1 cellular context compared by ENCODE assay signal in genomic region chr19:54159352-54160181, GRCh38.
A peak's percentile ranks its signal among the peaks of the same experiment; 100 is the strongest.
TF ChIP-seq lines count a peak whose summit lies in the region.

Gene LENG1 (minus strand): TSS chr19:54159721. CDS start chr19:54159695, 26 bp downstream.

TF ChIP-seq in HepG2, 621 proteins besides CTCF, POLR2A, EP300 and RAD21 (continued from another document and continues in another):
- no peak for TF ChIP-seq PBX3 (CRISPR knock-in tag; IDR thresholded peaks at IDR 0.05; ENCODE audit: borderline replicate concordance)
- no peak for TF ChIP-seq ZNF12 (CRISPR knock-in tag; IDR thresholded peaks at IDR 0.05)
- no peak; the same call in 1 of the 2 replicates for TF ChIP-seq ZNF335 (CRISPR knock-in tag; IDR thresholded peaks at IDR 0.05)
- TF ChIP-seq ZNF547 (CRISPR knock-in tag; IDR thresholded peaks at IDR 0.05), result peak; percentile 26; the same call in 1 of the 2 replicates
- no peak; the same call in 1 of the 2 replicates for TF ChIP-seq ZSCAN31 (CRISPR knock-in tag; IDR thresholded peaks at IDR 0.05; ENCODE audit: low read depth)
- TF ChIP-seq, protein P1, sequence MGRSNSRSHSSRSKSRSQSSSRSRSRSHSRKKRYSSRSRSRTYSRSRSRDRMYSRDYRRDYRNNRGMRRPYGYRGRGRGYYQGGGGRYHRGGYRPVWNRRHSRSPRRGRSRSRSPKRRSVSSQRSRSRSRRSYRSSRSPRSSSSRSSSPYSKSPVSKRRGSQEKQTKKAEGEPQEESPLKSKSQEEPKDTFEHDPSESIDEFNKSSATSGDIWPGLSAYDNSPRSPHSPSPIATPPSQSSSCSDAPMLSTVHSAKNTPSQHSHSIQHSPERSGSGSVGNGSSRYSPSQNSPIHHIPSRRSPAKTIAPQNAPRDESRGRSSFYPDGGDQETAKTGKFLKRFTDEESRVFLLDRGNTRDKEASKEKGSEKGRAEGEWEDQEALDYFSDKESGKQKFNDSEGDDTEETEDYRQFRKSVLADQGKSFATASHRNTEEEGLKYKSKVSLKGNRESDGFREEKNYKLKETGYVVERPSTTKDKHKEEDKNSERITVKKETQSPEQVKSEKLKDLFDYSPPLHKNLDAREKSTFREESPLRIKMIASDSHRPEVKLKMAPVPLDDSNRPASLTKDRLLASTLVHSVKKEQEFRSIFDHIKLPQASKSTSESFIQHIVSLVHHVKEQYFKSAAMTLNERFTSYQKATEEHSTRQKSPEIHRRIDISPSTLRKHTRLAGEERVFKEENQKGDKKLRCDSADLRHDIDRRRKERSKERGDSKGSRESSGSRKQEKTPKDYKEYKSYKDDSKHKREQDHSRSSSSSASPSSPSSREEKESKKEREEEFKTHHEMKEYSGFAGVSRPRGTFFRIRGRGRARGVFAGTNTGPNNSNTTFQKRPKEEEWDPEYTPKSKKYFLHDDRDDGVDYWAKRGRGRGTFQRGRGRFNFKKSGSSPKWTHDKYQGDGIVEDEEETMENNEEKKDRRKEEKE (IDR thresholded peaks at IDR 0.05), result no peak
- no peak for TF ChIP-seq SSRP1 (CRISPR knock-in tag; IDR thresholded peaks at IDR 0.05)
- no peak for TF ChIP-seq SP140L (CRISPR knock-in tag; IDR thresholded peaks at IDR 0.05; ENCODE audit: borderline replicate concordance)
- no peak for TF ChIP-seq NKX3-1 (CRISPR knock-in tag; IDR thresholded peaks at IDR 0.05)
- TF ChIP-seq ZNF10 (CRISPR knock-in tag; IDR thresholded peaks at IDR 0.05; ENCODE audit: borderline replicate concordance, low read depth), result no peak
- TF ChIP-seq RXRB (CRISPR knock-in tag; IDR thresholded peaks at IDR 0.05; ENCODE audit: borderline replicate concordance), result peak; percentile 27; the same call in 1 of the 2 replicates
- TF ChIP-seq ZNF878 (CRISPR knock-in tag; IDR thresholded peaks at IDR 0.05), result no peak
- TF ChIP-seq ZBTB3 (CRISPR knock-in tag; IDR thresholded peaks at IDR 0.05; ENCODE audit: borderline replicate concordance, low read depth), result no peak
- no peak for TF ChIP-seq PTBP1 (IDR thresholded peaks at IDR 0.05; ENCODE audit: low read depth, low read length, poor library complexity, severe bottlenecking)
- 0 out of 2 replicates have a peak, but pooled peaks have one; percentile 13 for TF ChIP-seq SIX1 (CRISPR knock-in tag; IDR thresholded peaks at IDR 0.05; ENCODE audit: borderline replicate concordance)
- no peak for TF ChIP-seq ZNF367 (CRISPR knock-in tag; IDR thresholded peaks at IDR 0.05; ENCODE audit: borderline replicate concordance)
- TF ChIP-seq RBFOX2 (IDR thresholded peaks at IDR 0.05; ENCODE audit: low read depth, low read length), result peak; percentile 89
- TF ChIP-seq CENPT (CRISPR knock-in tag; IDR thresholded peaks at IDR 0.05; ENCODE audit: low read depth), result no peak
- peak; percentile 71; the same call in 1 of the 2 replicates for TF ChIP-seq ZNF441 (CRISPR knock-in tag; IDR thresholded peaks at IDR 0.05; ENCODE audit: borderline replicate concordance)
- TF ChIP-seq MAF1 (CRISPR knock-in tag; IDR thresholded peaks at IDR 0.05; ENCODE audit: borderline replicate concordance), result 0 out of 2 replicates have a peak, but pooled peaks have one; percentile 28
- peak; percentile 51; the same call in 1 of the 2 replicates for TF ChIP-seq PPARG (CRISPR knock-in tag; conservative IDR thresholded peaks at IDR 0.05)
- no peak for TF ChIP-seq U2AF1 (optimal IDR thresholded peaks at IDR 0.05; ENCODE audit: low read depth, low read length)
- TF ChIP-seq ZNF7 (CRISPR knock-in tag; IDR thresholded peaks at IDR 0.05), result no peak
- no peak for TF ChIP-seq GRHL1 (CRISPR knock-in tag; conservative IDR thresholded peaks at IDR 0.05)
- TF ChIP-seq PRDM15 (CRISPR knock-in tag; IDR thresholded peaks at IDR 0.05), result no peak
- no peak for TF ChIP-seq RBAK (CRISPR knock-in tag; IDR thresholded peaks at IDR 0.05)
- no peak for TF ChIP-seq MEF2D (CRISPR knock-in tag; IDR thresholded peaks at IDR 0.05)
- no peak for TF ChIP-seq KAT2B (IDR thresholded peaks at IDR 0.05; ENCODE audit: borderline replicate concordance, low read depth, low read length)
- 0 out of 2 replicates have a peak, but pooled peaks have one; percentile 22 for TF ChIP-seq ZNF264 (CRISPR knock-in tag; IDR thresholded peaks at IDR 0.05)
- peak; percentile 88 for TF ChIP-seq HBP1 (CRISPR knock-in tag; IDR thresholded peaks at IDR 0.05; ENCODE audit: low read depth)
- TF ChIP-seq, protein P2, sequence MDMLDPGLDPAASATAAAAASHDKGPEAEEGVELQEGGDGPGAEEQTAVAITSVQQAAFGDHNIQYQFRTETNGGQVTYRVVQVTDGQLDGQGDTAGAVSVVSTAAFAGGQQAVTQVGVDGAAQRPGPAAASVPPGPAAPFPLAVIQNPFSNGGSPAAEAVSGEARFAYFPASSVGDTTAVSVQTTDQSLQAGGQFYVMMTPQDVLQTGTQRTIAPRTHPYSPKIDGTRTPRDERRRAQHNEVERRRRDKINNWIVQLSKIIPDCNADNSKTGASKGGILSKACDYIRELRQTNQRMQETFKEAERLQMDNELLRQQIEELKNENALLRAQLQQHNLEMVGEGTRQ (IDR thresholded peaks at IDR 0.05; ENCODE audit: low read depth, low read length), result no peak
- TF ChIP-seq, protein P2 (CRISPR knock-in tag; IDR thresholded peaks at IDR 0.05; ENCODE audit: borderline replicate concordance), result no peak
- TF ChIP-seq BCL6 (CRISPR knock-in tag; IDR thresholded peaks at IDR 0.05), result peak; percentile 33; the same call in 1 of the 2 replicates
- TF ChIP-seq ZNF569 (CRISPR knock-in tag; IDR thresholded peaks at IDR 0.05; ENCODE audit: borderline replicate concordance), result no peak
- no peak for TF ChIP-seq ZNF280D (CRISPR knock-in tag; IDR thresholded peaks at IDR 0.05)
- TF ChIP-seq CCDC6 (CRISPR knock-in tag; IDR thresholded peaks at IDR 0.05), result no peak
- no peak for TF ChIP-seq MAFG (CRISPR knock-in tag; IDR thresholded peaks at IDR 0.05)
- TF ChIP-seq ZNF557 (CRISPR knock-in tag; IDR thresholded peaks at IDR 0.05), result 0 out of 2 replicates have a peak, but pooled peaks have one; percentile 25
- TF ChIP-seq TRIM24 (CRISPR knock-in tag; IDR thresholded peaks at IDR 0.05), result no peak
- no peak for TF ChIP-seq KAT7 (CRISPR knock-in tag; IDR thresholded peaks at IDR 0.05; ENCODE audit: borderline replicate concordance)
- no peak for TF ChIP-seq SMC3 (IDR thresholded peaks at IDR 0.05; ENCODE audit: low read length)
- TF ChIP-seq RBM39 (IDR thresholded peaks at IDR 0.05; ENCODE audit: low read depth, low read length, poor library complexity, severe bottlenecking), result peak; percentile 77
- TF ChIP-seq, protein P3, sequence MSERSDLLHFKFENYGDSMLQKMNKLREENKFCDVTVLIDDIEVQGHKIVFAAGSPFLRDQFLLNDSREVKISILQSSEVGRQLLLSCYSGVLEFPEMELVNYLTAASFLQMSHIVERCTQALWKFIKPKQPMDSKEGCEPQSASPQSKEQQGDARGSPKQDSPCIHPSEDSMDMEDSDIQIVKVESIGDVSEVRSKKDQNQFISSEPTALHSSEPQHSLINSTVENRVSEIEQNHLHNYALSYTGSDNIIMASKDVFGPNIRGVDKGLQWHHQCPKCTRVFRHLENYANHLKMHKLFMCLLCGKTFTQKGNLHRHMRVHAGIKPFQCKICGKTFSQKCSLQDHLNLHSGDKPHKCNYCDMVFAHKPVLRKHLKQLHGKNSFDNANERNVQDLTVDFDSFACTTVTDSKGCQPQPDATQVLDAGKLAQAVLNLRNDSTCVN (CRISPR knock-in tag; IDR thresholded peaks at IDR 0.05; ENCODE audit: borderline replicate concordance), result no peak; the same call in 1 of the 2 replicates
